7 cellular contexts compared by ENCODE assay signal in the genomic region with DNA sequence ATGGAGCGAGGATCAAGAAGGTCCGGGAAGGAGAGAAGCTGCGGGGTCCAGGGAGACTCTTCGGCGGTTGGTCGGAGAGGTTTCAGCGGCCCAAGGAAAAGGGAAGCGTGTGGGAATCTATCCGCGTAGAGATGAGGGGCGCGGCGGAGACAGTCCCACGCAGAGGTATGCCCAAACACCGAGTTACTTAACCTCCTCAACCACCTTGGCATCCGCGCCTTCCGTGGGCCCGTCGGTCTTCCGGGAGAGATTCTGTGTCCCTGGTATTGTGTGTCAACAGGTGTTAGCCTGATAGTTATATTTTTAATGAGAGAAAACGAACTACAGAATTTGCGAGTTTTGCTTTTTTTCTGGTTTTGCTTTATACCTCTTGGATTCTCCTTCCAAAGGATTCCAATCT. TPM values are rescaled to one million over a fixed set of nuclear protein-coding genes. Genes with fewer than 3 reads are reported as not detected.
DNase-seq lines count a peak whose midpoint lies in the region; ATAC-seq and TF ChIP-seq lines count a peak whose summit lies in the region.
"Not testable (repeated sequence)": the region's sequence is repeated elsewhere in the genome, so short reads cannot be mapped to it uniquely, and the experiment has no call there.

No MANE protein-coding gene starts in this region.

- H2AFZ ChIP-seq in OCI-LY3 (ENCODE audit: low read depth, low read length) = not testable (repeated sequence)

- not testable (repeated sequence) for H3K79me2 ChIP-seq in OCI-LY3 (ENCODE audit: low read length)

- ATAC-seq in CD8-positive, alpha-beta T cell = peak; percentile 47
- not testable (repeated sequence) for ATAC-seq in activated B cell treated with CpG ODN at 0.5 μM for 24 hours (ENCODE audit: low read depth); activated T-helper 17 cell treated with anti-CD3 and anti-CD28 coated beads, Interleukin-2, amount 50 U/mL, for 72 hours (replicated peaks); activated naive CD8-positive, alpha-beta T cell treated with anti-CD3 and anti-CD28 coated beads, Interleukin-2, amount 10 ng/mL, durations not matched to agents 7 days and 5 days (ENCODE audit: low read depth); naive B cell (ENCODE audit: low read depth in 2 of 2)

- intact Hi-C loops in CD8-positive, alpha-beta T cell (cut with DNase I, micrococcal nuclease); activated B cell treated with CpG ODN at 0.5 μM for 24 hours (cut with micrococcal nuclease): not testable (repeated sequence)

- H3K27me3 ChIP-seq in CD8-positive, alpha-beta T cell (ENCODE audit: insufficient read depth, low read length); OCI-LY3 (ENCODE audit: low read depth, low read length): not testable (repeated sequence)

- not testable (repeated sequence) for H3K27ac ChIP-seq in CD8-positive, alpha-beta T cell (ENCODE audit: low read depth, low read length); OCI-LY3 (ENCODE audit: low read length)

- POLR2A ChIA-PET in CD8-positive, alpha-beta T cell (lab: Charles Lee); activated B cell treated with CpG ODN at 0.5 μM for 24 hours (lab: Charles Lee); activated naive CD8-positive, alpha-beta T cell treated with anti-CD3 and anti-CD28 coated beads, Interleukin-2, amount 10 ng/mL, durations not matched to agents 7 days and 5 days (lab: Charles Lee): not testable (repeated sequence)

- H3K9me3 ChIP-seq in CD8-positive, alpha-beta T cell (ENCODE audit: low read length); OCI-LY3 (ENCODE audit: insufficient read depth, low read length): not testable (repeated sequence)

- peaks cover 16% of the 10 kb centered on the region for H3K4me1 Mint-ChIP-seq in CD8-positive, alpha-beta T cell (ENCODE audit: low read depth)
- H3K4me1 Mint-ChIP-seq in activated B cell treated with CpG ODN at 0.5 μM for 24 hours = peaks cover 21% of the 10 kb centered on the region
- H3K4me1 Mint-ChIP-seq in activated T-helper 17 cell treated with anti-CD3 and anti-CD28 coated beads, Interleukin-2, amount 50 U/mL, for 72 hours; activated naive CD8-positive, alpha-beta T cell treated with anti-CD3 and anti-CD28 coated beads, Interleukin-2, amount 10 ng/mL, durations not matched to agents 7 days and 5 days: not testable (repeated sequence)
- peaks cover 11 to 31% (median 22%) of the 10 kb centered on the region in 3 donors for H3K4me1 Mint-ChIP-seq in naive B cell
- H3K4me1 Mint-ChIP-seq in stimulated activated naive CD8-positive, alpha-beta T cell treated with anti-CD3 and anti-CD28 coated beads, Interleukin-15, Interleukin-2, amounts not matched to agents 100 ng/mL and 50 ng/mL, for 24 hours (ENCODE audit: low read depth) = peaks cover 19% of the 10 kb centered on the region

- not testable (repeated sequence) for H3K9ac ChIP-seq in OCI-LY3 (ENCODE audit: low read length)

- not testable (repeated sequence) for H3K36me3 Mint-ChIP-seq in CD8-positive, alpha-beta T cell; activated B cell treated with CpG ODN at 0.5 μM for 24 hours (ENCODE audit: low read depth); activated T-helper 17 cell treated with anti-CD3 and anti-CD28 coated beads, Interleukin-2, amount 50 U/mL, for 72 hours (ENCODE audit: low read depth); activated naive CD8-positive, alpha-beta T cell treated with anti-CD3 and anti-CD28 coated beads, Interleukin-2, amount 10 ng/mL, durations not matched to agents 7 days and 5 days; naive B cell; stimulated activated naive CD8-positive, alpha-beta T cell treated with anti-CD3 and anti-CD28 coated beads, Interleukin-15, Interleukin-2, amounts not matched to agents 100 ng/mL and 50 ng/mL, for 24 hours (ENCODE audit: low read depth)

- not testable (repeated sequence) for H3K4me3 ChIP-seq in CD8-positive, alpha-beta T cell (ENCODE audit: low read depth, low read length); OCI-LY3 (ENCODE audit: low read length)

- not testable (repeated sequence) for H3K4me1 ChIP-seq in CD8-positive, alpha-beta T cell (ENCODE audit: insufficient read depth, low read length); OCI-LY3 (ENCODE audit: low read length)

- peaks cover 20% of the 10 kb centered on the region for H3K27me3 Mint-ChIP-seq in CD8-positive, alpha-beta T cell (ENCODE audit: low read depth)
- H3K27me3 Mint-ChIP-seq in activated B cell treated with CpG ODN at 0.5 μM for 24 hours = not testable (repeated sequence)
- peaks cover 15% of the 10 kb centered on the region for H3K27me3 Mint-ChIP-seq in activated T-helper 17 cell treated with anti-CD3 and anti-CD28 coated beads, Interleukin-2, amount 50 U/mL, for 72 hours
- H3K27me3 Mint-ChIP-seq in activated naive CD8-positive, alpha-beta T cell treated with anti-CD3 and anti-CD28 coated beads, Interleukin-2, amount 10 ng/mL, durations not matched to agents 7 days and 5 days = peaks cover 24% of the 10 kb centered on the region
- peaks cover 5 to 35% (median 21%) of the 10 kb centered on the region in 3 donors for H3K27me3 Mint-ChIP-seq in naive B cell
- H3K27me3 Mint-ChIP-seq in stimulated activated naive CD8-positive, alpha-beta T cell treated with anti-CD3 and anti-CD28 coated beads, Interleukin-15, Interleukin-2, amounts not matched to agents 100 ng/mL and 50 ng/mL, for 24 hours = peaks cover 29% of the 10 kb centered on the region

- TF ChIP-seq CTCF in CD8-positive, alpha-beta T cell (IDR thresholded peaks at IDR 0.05); OCI-LY3 (IDR thresholded peaks at IDR 0.05; ENCODE audit: low read depth, low read length); activated B cell treated with CpG ODN at 0.5 μM for 24 hours (IDR thresholded peaks at IDR 0.05): not testable (repeated sequence)

- CTCF ChIA-PET in CD8-positive, alpha-beta T cell (lab: Charles Lee); activated B cell treated with CpG ODN at 0.5 μM for 24 hours (lab: Charles Lee): not testable (repeated sequence)

- H3K4me3 Mint-ChIP-seq in CD8-positive, alpha-beta T cell = peak overlapping the region; percentile 56
- H3K4me3 Mint-ChIP-seq in activated B cell treated with CpG ODN at 0.5 μM for 24 hours (peak overlapping the region; percentile 76), naive B cell (peak overlapping the region; percentile 65 to 83 (median 77))
- peak overlapping the region; percentile 32 for H3K4me3 Mint-ChIP-seq in activated T-helper 17 cell treated with anti-CD3 and anti-CD28 coated beads, Interleukin-2, amount 50 U/mL, for 72 hours
- peak overlapping the region; percentile 6 for H3K4me3 Mint-ChIP-seq in activated naive CD8-positive, alpha-beta T cell treated with anti-CD3 and anti-CD28 coated beads, Interleukin-2, amount 10 ng/mL, durations not matched to agents 7 days and 5 days
- peak overlapping the region; percentile 48 for H3K4me3 Mint-ChIP-seq in stimulated activated naive CD8-positive, alpha-beta T cell treated with anti-CD3 and anti-CD28 coated beads, Interleukin-15, Interleukin-2, amounts not matched to agents 100 ng/mL and 50 ng/mL, for 24 hours

- H3K36me3 ChIP-seq in CD8-positive, alpha-beta T cell (ENCODE audit: insufficient read depth, low read length); OCI-LY3 (replicated peaks; ENCODE audit: low read depth, low read length): not testable (repeated sequence)

- DNase-seq in CD8-positive, alpha-beta T cell; activated B cell treated with CpG ODN at 0.5 μM for 24 hours; activated naive CD8-positive, alpha-beta T cell treated with anti-CD3 and anti-CD28 coated beads, Interleukin-2, amount 10 ng/mL, durations not matched to agents 7 days and 5 days; naive B cell: not testable (repeated sequence)

- H4K20me1 ChIP-seq in OCI-LY3 (ENCODE audit: insufficient read depth, low read length) = not testable (repeated sequence)

- H3K9me3 Mint-ChIP-seq in CD8-positive, alpha-beta T cell; activated B cell treated with CpG ODN at 0.5 μM for 24 hours; activated T-helper 17 cell treated with anti-CD3 and anti-CD28 coated beads, Interleukin-2, amount 50 U/mL, for 72 hours; activated naive CD8-positive, alpha-beta T cell treated with anti-CD3 and anti-CD28 coated beads, Interleukin-2, amount 10 ng/mL, durations not matched to agents 7 days and 5 days; naive B cell; stimulated activated naive CD8-positive, alpha-beta T cell treated with anti-CD3 and anti-CD28 coated beads, Interleukin-15, Interleukin-2, amounts not matched to agents 100 ng/mL and 50 ng/mL, for 24 hours: not testable (repeated sequence)

- H3K27ac Mint-ChIP-seq in CD8-positive, alpha-beta T cell; activated B cell treated with CpG ODN at 0.5 μM for 24 hours; activated T-helper 17 cell treated with anti-CD3 and anti-CD28 coated beads, Interleukin-2, amount 50 U/mL, for 72 hours; activated naive CD8-positive, alpha-beta T cell treated with anti-CD3 and anti-CD28 coated beads, Interleukin-2, amount 10 ng/mL, durations not matched to agents 7 days and 5 days; stimulated activated naive CD8-positive, alpha-beta T cell treated with anti-CD3 and anti-CD28 coated beads, Interleukin-15, Interleukin-2, amounts not matched to agents 100 ng/mL and 50 ng/mL, for 24 hours: not testable (repeated sequence)
- H3K27ac Mint-ChIP-seq in naive B cell = peak overlapping the region in 3 of 6 donors; percentile 50 to 91 (median 74)

- H3K4me2 ChIP-seq in OCI-LY3 (ENCODE audit: low read length) = 0 out of 2 replicates have a peak overlapping the region, but pooled peaks have one; percentile 22

RNA-seq across cellular contexts. Expression of a gene that starts 5.7 kb away (rescaled TPM):
- total RNA-seq in CD8-positive, alpha-beta T cell = 10 to 100 TPM; 11.7 to 13.1 TPM
- total RNA-seq in activated B cell treated with CpG ODN at 0.5 μM for 24 hours = 25.5 and 28.7 TPM in 2 replicates
- total RNA-seq in activated T-helper 17 cell treated with anti-CD3 and anti-CD28 coated beads, Interleukin-2, amount 50 U/mL, for 72 hours = 10 to 100 TPM in 1 of 2 donors, 1 to 10 TPM in 1; 9.0 to 11.7 TPM
- total RNA-seq in activated naive CD8-positive, alpha-beta T cell treated with anti-CD3 and anti-CD28 coated beads, Interleukin-2, amount 10 ng/mL, durations not matched to agents 7 days and 5 days = 10 to 100 TPM; 13.7 to 14.3 TPM
- 10 to 100 TPM in 1 of 6 donors, 1 to 10 TPM in 5; 1.3 to 10.1 (median 3.9) TPM for polyA plus RNA-seq in naive B cell (ENCODE audit: low read depth in 6 of 6)

Comparison
In these comparisons a context has a peak if more than half of its experiments do, and no peak if none do; other contexts are left out.
1. H3K4me3 Mint-ChIP-seq: peak in every context shown above with its lines; median percentile 77 in naive B cell; 76 in activated B cell treated with CpG ODN at 0.5 μM for 24 hours; 56 in CD8-positive, alpha-beta T cell; 48 in stimulated activated naive CD8-positive, alpha-beta T cell treated with anti-CD3 and anti-CD28 coated beads, Interleukin-15, Interleukin-2, amounts not matched to agents 100 ng/mL and 50 ng/mL, for 24 hours; 32 in activated T-helper 17 cell treated with anti-CD3 and anti-CD28 coated beads, Interleukin-2, amount 50 U/mL, for 72 hours; 6 in activated naive CD8-positive, alpha-beta T cell treated with anti-CD3 and anti-CD28 coated beads, Interleukin-2, amount 10 ng/mL, durations not matched to agents 7 days and 5 days.